In genomic region chr20:53594068-53595017, GRCh38 we compare ENCODE assay signal across 8 cellular contexts. TPM values are rescaled to one million over a fixed set of nuclear protein-coding genes. Genes with fewer than 3 reads are reported as not detected.
DNase-seq lines count a peak whose midpoint lies in the region; TF ChIP-seq lines count a peak whose summit lies in the region.

No MANE protein-coding gene starts in this region.

- TF ChIP-seq CTCF in LNCaP clone FGC (IDR thresholded peaks at IDR 0.05; ENCODE audit: control insufficient read depth, extremely low read depth, insufficient read depth) (peak; percentile 13; the same call in 1 of the 2 replicates), fibroblast of villous mesenchyme (IDR thresholded peaks at IDR 0.05; ENCODE audit: insufficient read depth, low read depth, low read length) (no peak)

- H3K4me3 ChIP-seq in LNCaP clone FGC (ENCODE audit: low read depth, low read length) (peak overlapping the region; percentile 74), fibroblast of villous mesenchyme (ENCODE audit: low read depth, low read length) (peak overlapping the region; percentile 77), neuron (ENCODE audit: low read length) (peak overlapping the region; percentile 82)

- H3K9me3 ChIP-seq in neuron (ENCODE audit: low read length), result no peaks in the 10 kb centered on the region

- H3K36me3 ChIP-seq in neuron (ENCODE audit: insufficient read depth, low read length), result no peaks in the 10 kb centered on the region

- peaks cover 34% of the 10 kb centered on the region for H3K4me1 ChIP-seq in neuron (ENCODE audit: insufficient read depth, low read length)

- no peaks in the 10 kb centered on the region for H3K27me3 ChIP-seq in neuron (ENCODE audit: insufficient read depth, low read length)

- H2AFZ ChIP-seq in neuron (ENCODE audit: low read depth, low read length), result peak overlapping the region; percentile 84

- DNase-seq in Daoy (ENCODE audit: low read depth) (peak; percentile 94), GOT3 (lab: John Stamatoyannopoulos, UW) (peak; percentile 96), LNCaP clone FGC (ENCODE audit: low read depth) (no peak), RPMI8226 (peak; percentile 95), fibroblast of villous mesenchyme (ENCODE audit: low read depth) (peak; percentile 95), stromal cell of bone marrow (ENCODE audit: low read depth) (peak; percentile 75)
- DNase-seq in activated effector memory CD4-positive, alpha-beta T cell treated with Interleukin-2 at 50 U/mL for 16 hours, result peak; percentile 94

RNA-seq across cellular contexts. Expression of gene ZNF217, which starts 0.7 kb away (rescaled TPM):
- 6.8 and 9.7 TPM in 2 replicates for total RNA-seq in Daoy (2014; rRNA removed; shearing (Covaris generic))
- total RNA-seq in fibroblast of villous mesenchyme, result 20.3 and 22.9 TPM in 2 replicates
